Comparison of ENCODE assay signal across 18 cellular contexts in the genomic region with DNA sequence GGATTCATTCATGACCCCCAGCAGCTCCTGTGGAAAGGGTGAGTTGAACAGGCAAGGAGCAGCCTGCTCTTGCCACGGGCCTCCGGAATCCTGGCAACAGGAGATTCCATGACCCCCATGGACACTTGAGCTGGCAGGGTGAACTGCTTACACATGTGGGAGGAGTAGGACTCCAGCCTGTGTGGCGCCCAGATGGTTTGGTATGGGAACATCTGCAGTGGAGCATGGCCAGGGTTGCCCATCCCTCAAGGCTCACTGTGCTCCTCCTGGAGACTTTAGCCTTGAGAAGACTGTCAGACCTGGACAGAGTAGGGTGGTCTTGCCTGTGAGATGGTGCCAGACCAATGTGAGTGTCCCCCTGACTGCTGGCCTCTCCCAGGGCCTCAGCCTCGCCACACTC. TPM values are rescaled to one million over a fixed set of nuclear protein-coding genes. Genes with fewer than 3 reads are reported as not detected.
A peak's percentile ranks its signal among the peaks of the same experiment; 100 is the strongest.
DNase-seq lines count a peak whose midpoint lies in the region; ATAC-seq and TF ChIP-seq lines count a peak whose summit lies in the region.
"Had no signal": no experiment of that assay in that cellular context is flagged by ENCODE, and none has a peak within 500 bp of the region (broad histone marks: within the 10 kb centered on the region; RNA-seq: fewer than 3 reads in every experiment).

No MANE protein-coding gene starts in this region.

- ATAC-seq in Right ventricle myocardium superior (ENCODE audit: poor library complexity): no peak
- ATAC-seq in upper lobe of right lung: peak; percentile 37
- no peak for ATAC-seq in HG03095 (IDR thresholded peaks at IDR 0.05; ENCODE audit: unreplicated experiment)
- ATAC-seq: CD8-positive, alpha-beta T cell had no signal

- peak; percentile 26 for DNase-seq in Right ventricle myocardium superior
- no peak for DNase-seq in left ventricle myocardium inferior
- peak; percentile 5 for DNase-seq in AG20443 (ENCODE audit: low spot score)
- DNase-seq in neuronal stem cell (ENCODE audit: low spot score): no peak
- DNase-seq in upper lobe of right lung: peak; percentile 27
- DNase-seq in brain microvascular endothelial cell: no peak
- DNase-seq: 8988T; ACHN; AML-193; Caco-2; Calu3; CD4-positive, alpha-beta T cell; CD8-positive, alpha-beta T cell; DMS79 treated with DMSO at 0.1 percent for 48 hours; GF-D8 had no signal

- H3K4me2 ChIP-seq in neuronal stem cell (ENCODE audit: insufficient read depth, low read length, poor library complexity, severe bottlenecking): no peak overlapping the region
- H3K4me2 ChIP-seq: BLaER1 treated with 17β-estradiol and CSF1 and Interleukin-3, amounts not matched to agents 10 nM and 100 nM had no signal

- TF ChIP-seq CTCF in left ventricle myocardium inferior (IDR thresholded peaks at IDR 0.05; ENCODE audit: borderline replicate concordance) (no peak), upper lobe of right lung (IDR thresholded peaks at IDR 0.05) (no peak), brain microvascular endothelial cell (IDR thresholded peaks at IDR 0.05; ENCODE audit: low read depth, low read length, missing control alignments) (no peak)

- no peak overlapping the region for H3K9ac ChIP-seq in neuronal stem cell (ENCODE audit: low read depth, low read length, poor library complexity)
- H3K9ac ChIP-seq: BLaER1 treated with 17β-estradiol and CSF1 and Interleukin-3, amounts not matched to agents 10 nM and 100 nM had no signal

- H4K91ac ChIP-seq in neuronal stem cell (ENCODE audit: low read depth, low read length, poor library complexity): peak overlapping the region; percentile 61

- no peak overlapping the region for H3K4ac ChIP-seq in neuronal stem cell (ENCODE audit: low read length)

- intact Hi-C loops in Right ventricle myocardium superior (cut with DNase I) (no loop called here), left ventricle myocardium inferior (cut with micrococcal nuclease) (no loop called here), upper lobe of right lung (cut with DNase I) (no loop called here)

- H3K27me3 ChIP-seq in left ventricle myocardium inferior (ENCODE audit: low read depth): no peaks in the 10 kb centered on the region
- H3K27me3 ChIP-seq in neuronal stem cell (ENCODE audit: control insufficient read depth in 3 of 3, insufficient read depth in 3 of 3, low read depth in 1 of 3, low read length in 3 of 3): no peaks in the 10 kb centered on the region
- H3K27me3 ChIP-seq in upper lobe of right lung: no peaks in the 10 kb centered on the region
- H3K27me3 ChIP-seq in brain microvascular endothelial cell (replicated peaks): no peaks in the 10 kb centered on the region
- H3K27me3 ChIP-seq: BLaER1 treated with 17β-estradiol and CSF1 and Interleukin-3, amounts not matched to agents 10 nM and 100 nM had no signal

- peaks cover 2% of the 10 kb centered on the region for H3K79me1 ChIP-seq in neuronal stem cell (ENCODE audit: low read depth, low read length)

- H3K4me3 ChIP-seq in left ventricle myocardium inferior (no peak overlapping the region), neuronal stem cell (ENCODE audit: low read length in 2 of 2) (peak overlapping the region in 1 of 2 donors; percentile 48), upper lobe of right lung (no peak overlapping the region), brain microvascular endothelial cell (ENCODE audit: low read depth, low read length) (no peak overlapping the region)
- H3K4me3 ChIP-seq: BLaER1 treated with 17β-estradiol and CSF1 and Interleukin-3, amounts not matched to agents 10 nM and 100 nM had no signal

- in situ Hi-C loops in brain microvascular endothelial cell (cut with HindIII; ENCODE audit: low pct_ligation_motif_present, low sequenced_read_pairs): no loop called here

- no peak overlapping the region for H3K23ac ChIP-seq in neuronal stem cell (ENCODE audit: low read depth, low read length, poor library complexity)

- H3K14ac ChIP-seq in neuronal stem cell (ENCODE audit: low read length): no peak overlapping the region

- H3K4me1 ChIP-seq in left ventricle myocardium inferior (no peaks in the 10 kb centered on the region), neuronal stem cell (ENCODE audit: control insufficient read depth in 2 of 2, insufficient read depth in 1 of 2, low read depth in 1 of 2, low read length in 2 of 2) (no peaks in the 10 kb centered on the region), upper lobe of right lung (no peaks in the 10 kb centered on the region)
- H3K4me1 ChIP-seq: BLaER1 treated with 17β-estradiol and CSF1 and Interleukin-3, amounts not matched to agents 10 nM and 100 nM; Caco-2 had no signal

- H3K27ac ChIP-seq in left ventricle myocardium inferior (replicated peaks) (no peak overlapping the region), neuronal stem cell (replicated peaks; ENCODE audit: low read length) (no peak overlapping the region), upper lobe of right lung (no peak overlapping the region), brain microvascular endothelial cell (no peak overlapping the region)
- H3K27ac ChIP-seq: BLaER1 treated with 17β-estradiol and CSF1 and Interleukin-3, amounts not matched to agents 10 nM and 100 nM; C4-2B had no signal

- no peak overlapping the region for H2AK5ac ChIP-seq in neuronal stem cell (ENCODE audit: low read depth, low read length)

- peaks cover 13% of the 10 kb centered on the region for H3K9me3 ChIP-seq in left ventricle myocardium inferior (replicated peaks)
- peaks cover 27 to 52% of the 10 kb centered on the region in 2 donors for H3K9me3 ChIP-seq in neuronal stem cell (replicated peaks in 1 of 2; ENCODE audit: control insufficient read depth in 2 of 2, insufficient read depth in 1 of 2, low read depth in 1 of 2, low read length in 2 of 2)
- no peaks in the 10 kb centered on the region for H3K9me3 ChIP-seq in upper lobe of right lung
- H3K9me3 ChIP-seq: Caco-2 had no signal

- no peak overlapping the region for H2AFZ ChIP-seq in neuronal stem cell (ENCODE audit: low read length)

- H3K18ac ChIP-seq in neuronal stem cell (ENCODE audit: low read length): no peak overlapping the region

- peaks cover 54% of the 10 kb centered on the region for H3K36me3 ChIP-seq in left ventricle myocardium inferior
- H3K36me3 ChIP-seq in neuronal stem cell (replicated peaks in 1 of 2; ENCODE audit: control insufficient read depth in 2 of 2, insufficient read depth in 2 of 2, low read length in 2 of 2): peaks cover 21 to 58% of the 10 kb centered on the region in 2 donors
- H3K36me3 ChIP-seq in upper lobe of right lung: peaks cover 17% of the 10 kb centered on the region
- H3K36me3 ChIP-seq in brain microvascular endothelial cell (replicated peaks): no peaks in the 10 kb centered on the region

- no peak overlapping the region for H2BK5ac ChIP-seq in neuronal stem cell (ENCODE audit: low read length)

- H2BK120ac ChIP-seq in neuronal stem cell (ENCODE audit: low read depth, low read length): no peak overlapping the region

- no peak overlapping the region for H2BK15ac ChIP-seq in neuronal stem cell (ENCODE audit: low read length)

- no peak overlapping the region for H4K8ac ChIP-seq in neuronal stem cell (ENCODE audit: low read depth, low read length)

- WGBS in neuronal stem cell (ENCODE audit: extremely low coverage in 2 of 2, insufficient read length in 2 of 2, insufficient replicate concordance in 1 of 2), 2 donors: no CpG with 5 or more reads among the region's 4 CpGs

- peak overlapping the region; percentile 18 for H2BK12ac ChIP-seq in neuronal stem cell (ENCODE audit: low read length)

RNA-seq across cellular contexts. Expression of gene HECTD2, which starts 57.0 kb away (rescaled TPM):
- 2.4 TPM for total RNA-seq in Right ventricle myocardium superior
- 6.0 TPM for total RNA-seq in left ventricle myocardium inferior
- 22.7 TPM for polyA plus RNA-seq in neuronal stem cell (2013, experiment 1 of 2)
- 23.8 TPM for polyA plus RNA-seq in neuronal stem cell (2013, experiment 2 of 2)
- total RNA-seq in upper lobe of right lung: 14.8 TPM

Comparison
In these comparisons a context has a peak if more than half of its experiments do, and no peak if none do; other contexts are left out.
1. DNase-seq: peak in Right ventricle myocardium superior (single experiment), AG20443 (single experiment) and upper lobe of right lung (single experiment); none in left ventricle myocardium inferior (single experiment), neuronal stem cell (single experiment) and brain microvascular endothelial cell (single experiment).